21 cellular contexts compared by ENCODE assay signal in the genomic region with DNA sequence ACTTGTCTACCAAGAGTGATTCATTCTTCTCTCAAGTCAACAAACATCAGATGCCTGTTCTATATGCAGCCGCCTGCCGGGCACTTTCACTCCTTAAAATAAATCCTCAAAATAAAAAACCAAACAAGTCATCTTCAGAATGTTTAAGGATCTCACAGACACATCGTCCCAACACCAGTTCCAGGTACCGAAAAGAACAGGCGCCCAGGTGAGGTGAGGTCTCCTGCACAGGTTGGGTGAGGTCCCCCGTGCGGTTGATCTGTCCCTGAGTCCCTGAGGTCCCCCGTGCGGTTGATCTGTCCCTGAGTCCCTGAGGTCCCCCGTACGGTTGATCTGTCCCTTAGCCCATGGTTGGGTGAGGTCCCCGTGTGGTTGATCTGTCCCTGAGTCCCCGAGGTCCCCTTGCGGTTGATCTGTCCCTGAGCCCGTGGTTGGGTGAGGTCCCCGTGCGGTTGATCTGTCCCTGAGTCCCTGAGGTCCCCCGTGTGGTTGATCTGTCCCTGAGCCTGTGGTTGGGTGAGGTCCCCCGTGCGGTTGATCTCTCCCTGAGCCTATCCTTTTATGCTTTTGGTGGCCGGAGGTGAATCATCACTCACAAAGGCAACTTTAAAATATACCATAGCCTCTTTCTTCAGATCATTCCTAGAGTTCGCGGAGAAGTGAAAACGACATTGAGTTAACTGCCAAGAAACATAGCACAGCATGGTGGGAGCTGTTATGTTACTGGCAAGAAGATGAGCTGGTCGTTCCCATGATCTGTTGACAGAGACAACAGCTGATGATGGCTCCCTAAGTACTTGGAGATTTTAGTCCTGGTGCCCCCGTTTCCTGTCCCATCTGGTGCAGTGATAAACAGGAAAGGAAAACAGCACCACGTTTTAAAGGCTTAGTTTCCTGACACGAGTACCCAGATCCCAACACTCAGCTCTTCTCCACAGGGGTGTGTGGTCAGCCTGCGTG. TPM values are rescaled to one million over a fixed set of nuclear protein-coding genes. Genes with fewer than 3 reads are reported as not detected.
A peak's percentile ranks its signal among the peaks of the same experiment; 100 is the strongest.
DNase-seq lines count a peak whose midpoint lies in the region; ATAC-seq, FAIRE-seq and TF ChIP-seq lines count a peak whose summit lies in the region.
"Had no signal": no experiment of that assay in that cellular context is flagged by ENCODE, and none has a peak within 500 bp of the region (broad histone marks: within the 10 kb centered on the region; RNA-seq: fewer than 3 reads in every experiment).

No MANE protein-coding gene starts in this region.

- H3K4me3 ChIP-seq in NB4 (ENCODE audit: low read depth, low read length) (no peak overlapping the region), endothelial cell of umbilical vein (replicated peaks in 1 of 3; ENCODE audit: insufficient read depth in 1 of 3, low read depth in 1 of 3, low read length in 3 of 3) (no peak overlapping the region)
- H3K4me3 ChIP-seq: GM23338, hepatocyte had no signal

- H3K4me2 ChIP-seq in endothelial cell of umbilical vein (ENCODE audit: insufficient read depth, low read length): no peak overlapping the region
- H3K4me2 ChIP-seq: GM23338, hepatocyte had no signal

- H3K27ac ChIP-seq in endothelial cell of umbilical vein (ENCODE audit: insufficient read depth, low read depth, low read length): no peak overlapping the region
- H3K27ac ChIP-seq: hepatocyte had no signal

- H3K27me3 ChIP-seq in endothelial cell of umbilical vein (ENCODE audit: control insufficient read depth in 2 of 2, insufficient read depth in 2 of 2, low read length in 2 of 2): no peaks in the 10 kb centered on the region
- H3K27me3 ChIP-seq: hepatocyte had no signal

- no peak for TF ChIP-seq CTCF in NB4 (IDR thresholded peaks at IDR 0.05; ENCODE audit: low read depth, low read length)
- TF ChIP-seq CTCF in endothelial cell of umbilical vein (IDR thresholded peaks at IDR 0.05; ENCODE audit: extremely low read depth in 1 of 2, insufficient read depth in 1 of 2, low read depth in 1 of 2, low read length in 2 of 2): no peak

- TF ChIP-seq POLR2A in NB4 (IDR thresholded peaks at IDR 0.05; ENCODE audit: extremely low read depth, insufficient read length) (no peak), endothelial cell of umbilical vein (IDR thresholded peaks at IDR 0.05; ENCODE audit: low read depth, low read length) (no peak)

- H2AFZ ChIP-seq in endothelial cell of umbilical vein (ENCODE audit: low read depth, low read length): no peak overlapping the region
- H2AFZ ChIP-seq: GM23338, hepatocyte had no signal

- POLR2A ChIA-PET in endothelial cell of umbilical vein (lab: Charles Lee): no interaction called here

- peak; percentile 40 for FAIRE-seq in endothelial cell of umbilical vein (lab: Jason Lieb, UNC)

- dilution Hi-C loops in endothelial cell of umbilical vein (cut with MboI; ENCODE audit: extremely low pct_ligation_motif_present, low sequenced_read_pairs): no loop called here

- CTCF ChIA-PET in endothelial cell of umbilical vein (lab: Charles Lee): no interaction called here

- DNase-seq in Right ventricle myocardium inferior (ENCODE audit: missing footprints) (peak; percentile 41), left ventricle myocardium superior (no peak), NB4 (ENCODE audit: low read depth) (peak; percentile 93), endothelial cell of umbilical vein (ENCODE audit: low read depth, low spot score) (no peak), superior temporal gyrus (ENCODE audit: extremely low spot score) (peak; percentile 15), AG08395 (ENCODE audit: low spot score) (no peak), HPDE6-E6E7 (ENCODE audit: extremely low spot score) (no peak)
- DNase-seq: activated CD4-positive, alpha-beta T cell treated with anti-CD3 and anti-CD28 coated beads, Interleukin-2, amount 10 ng/mL, durations not matched to agents 24 days and 14 days; islet precursor cell; KBM-7; NCI-H1092 treated with DMSO at 0.1 percent for 48 hours; NCI-H2081; NCI-H446 treated with DMSO at 0.1 percent for 48 hours; NK-92 treated with Interleukin-12 subunit alpha and Interleukin-12 subunit beta, amount 100 ng/mL, for 24 hours; RPMI8226; stimulated activated CD4-positive, alpha-beta T cell treated with anti-CD3 and anti-CD28 coated beads, Interleukin-12 subunit alpha, Interleukin-12 subunit beta, amount 100 ng/mL, for 4 hours had no signal

- intact Hi-C loops in Right ventricle myocardium inferior (cut with DNase I): no loop called here
- intact Hi-C loops in left ventricle myocardium superior (cut with micrococcal nuclease): no loop called here
- intact Hi-C loops in endothelial cell of umbilical vein (cut with micrococcal nuclease): no loop called here

- H3K9me3 ChIP-seq in endothelial cell of umbilical vein (replicated peaks; ENCODE audit: control insufficient read depth, insufficient read depth, low read length): no peaks in the 10 kb centered on the region

- no peaks in the 10 kb centered on the region for H3K4me1 ChIP-seq in endothelial cell of umbilical vein (ENCODE audit: control insufficient read depth, extremely low read depth, insufficient read depth, low read length)

- no TSS peak for BruUV-seq in endothelial cell of umbilical vein (replicated peaks; lab: Mats Ljungman, UMichigan)

- ATAC-seq in Right ventricle myocardium inferior (no peak), left ventricle myocardium superior (no peak), HG02798 (IDR thresholded peaks at IDR 0.05; ENCODE audit: poor library complexity, unreplicated experiment) (no peak)
- ATAC-seq: GM23338; naive thymus-derived CD8-positive, alpha-beta T cell had no signal

- peaks cover 0 to 12% of the 10 kb centered on the region in 2 experiments for H3K36me3 ChIP-seq in endothelial cell of umbilical vein (ENCODE audit: control insufficient read depth in 2 of 2, extremely low read depth in 1 of 2, insufficient read depth in 2 of 2, low read length in 2 of 2)

- no peaks in the 10 kb centered on the region for H3K79me2 ChIP-seq in endothelial cell of umbilical vein (ENCODE audit: control insufficient read depth, insufficient read depth, low read length)
- H3K79me2 ChIP-seq: hepatocyte had no signal

- no peak overlapping the region for H3K9ac ChIP-seq in endothelial cell of umbilical vein (replicated peaks; ENCODE audit: extremely low read depth, insufficient read depth, low read length)

- no peaks in the 10 kb centered on the region for H4K20me1 ChIP-seq in endothelial cell of umbilical vein (replicated peaks; ENCODE audit: control insufficient read depth, extremely low read depth, insufficient read depth, low read length)

- no peaks in the 10 kb centered on the region for H3K9me1 ChIP-seq in endothelial cell of umbilical vein (replicated peaks; ENCODE audit: control insufficient read depth, extremely low read depth, insufficient read depth, low read length)

TF ChIP-seq in endothelial cell of umbilical vein, 7 proteins besides CTCF, POLR2A, EP300 and RAD21:
- TF ChIP-seq POLR2AphosphoS5 (IDR thresholded peaks at IDR 0.05; ENCODE audit: insufficient read depth, low read depth, low read length): no peak
- no peak for TF ChIP-seq MAX (IDR thresholded peaks at IDR 0.05; ENCODE audit: insufficient read depth, insufficient read length)
- no peak for TF ChIP-seq EZH2 (IDR thresholded peaks at IDR 0.05; ENCODE audit: borderline replicate concordance, low read depth, low read length, severe bottlenecking)
- no peak for TF ChIP-seq GATA2 (IDR thresholded peaks at IDR 0.05; ENCODE audit: insufficient read depth, insufficient read length, low read depth, low read length)
- TF ChIP-seq MYC (IDR thresholded peaks at IDR 0.05; ENCODE audit: low read depth, low read length): no peak
- TF ChIP-seq FOS (IDR thresholded peaks at IDR 0.05; ENCODE audit: borderline replicate concordance, insufficient read depth, low read length): no peak
- TF ChIP-seq JUN (IDR thresholded peaks at IDR 0.05; ENCODE audit: borderline replicate concordance, insufficient read depth, insufficient read length, low read depth): no peak
TF ChIP-seq in endothelial cell of umbilical vein: peak in this region for 0.

RNA-seq across cellular contexts. Expression of gene KCNG2, which starts 56.7 kb away (rescaled TPM):
- not detected for total RNA-seq in Right ventricle myocardium inferior
- total RNA-seq in left ventricle myocardium superior: not detected
- total RNA-seq in endothelial cell of umbilical vein: not detected in 2 replicates
- not detected in 2 replicates for polyA plus RNA-seq in endothelial cell of umbilical vein
- not detected in 2 replicates for polyA plus RNA-seq in endothelial cell of umbilical vein (2011; cell fraction: cytosol; rRNA removed)
- polyA plus RNA-seq in endothelial cell of umbilical vein (2011; cell fraction: nucleus; rRNA removed): not detected in 2 replicates
- polyA plus RNA-seq in endothelial cell of umbilical vein (2012): not detected in 2 replicates
- polyA minus RNA-seq in endothelial cell of umbilical vein: not detected in 2 replicates
- polyA minus RNA-seq in endothelial cell of umbilical vein (2011; cell fraction: cytosol; rRNA and poly(A)+ RNA removed): not detected
- polyA minus RNA-seq in endothelial cell of umbilical vein (2011; cell fraction: nucleus; rRNA and poly(A)+ RNA removed): not detected in 2 replicates
- total RNA-seq: activated CD4-positive, alpha-beta T cell treated with anti-CD3 and anti-CD28 coated beads, Interleukin-2, amount 10 ng/mL, durations not matched to agents 24 days and 14 days; hepatocyte; naive thymus-derived CD8-positive, alpha-beta T cell; progenitor cell of endocrine pancreas had no signal
- polyA plus RNA-seq: hepatocyte; naive thymus-derived CD8-positive, alpha-beta T cell had no signal

Comparison
In these comparisons a context has a peak if more than half of its experiments do, and no peak if none do; other contexts are left out.
1. DNase-seq: peak in Right ventricle myocardium inferior (single experiment), NB4 (single experiment) and superior temporal gyrus (single experiment); none in left ventricle myocardium superior (single experiment), endothelial cell of umbilical vein (single experiment), AG08395 (single experiment) and HPDE6-E6E7 (single experiment).